9 cellular contexts compared by ENCODE assay signal in genomic region chr11:60924906-60925684, GRCh38. TPM values are rescaled to one million over a fixed set of nuclear protein-coding genes. Genes with fewer than 3 reads are reported as not detected.
A peak's percentile ranks its signal among the peaks of the same experiment; 100 is the strongest.
DNase-seq lines count a peak whose midpoint lies in the region; ATAC-seq, FAIRE-seq and TF ChIP-seq lines count a peak whose summit lies in the region.
"Had no signal": no experiment of that assay in that cellular context is flagged by ENCODE, and none has a peak within 500 bp of the region (broad histone marks: within the 10 kb centered on the region; RNA-seq: fewer than 3 reads in every experiment).

No MANE protein-coding gene starts in this region.

- TF ChIP-seq CTCF in PC-3 (conservative IDR thresholded peaks at IDR 0.05; ENCODE audit: low read depth, low read length), result no peak
- no peak for TF ChIP-seq CTCF in esophagus muscularis mucosa (IDR thresholded peaks at IDR 0.05)
- no peak for TF ChIP-seq CTCF in pancreas (IDR thresholded peaks at IDR 0.05)

- TF ChIP-seq EP300 in esophagus muscularis mucosa (IDR thresholded peaks at IDR 0.05), result no peak

- peak; percentile 4 for ATAC-seq in PC-3
- ATAC-seq in pancreas, result peak in 3 of 4 donors; percentile 3 to 9 (median 4)
- ATAC-seq in HG02852 (IDR thresholded peaks at IDR 0.05; ENCODE audit: unreplicated experiment), result no peak

- H3K36me3 ChIP-seq in PC-3 (ENCODE audit: low read depth, low read length) (peaks cover 13% of the 10 kb centered on the region; the same call in 1 of the 2 replicates), esophagus muscularis mucosa (peaks cover 28 to 36% (median 35%) of the 10 kb centered on the region in 4 donors), pancreas (peaks cover 0 to 24% (median 9%) of the 10 kb centered on the region in 3 donors)

- CTCF ChIA-PET in PC-3 (lab: Charles Lee), result no interaction called here

- peaks cover 26% of the 10 kb centered on the region for H3K4me1 ChIP-seq in PC-3 (ENCODE audit: insufficient read depth, low read length)
- H3K4me1 ChIP-seq in esophagus muscularis mucosa, result peaks cover 20 to 28% (median 23%) of the 10 kb centered on the region in 4 donors
- peaks cover 0 to 4% (median 4%) of the 10 kb centered on the region in 3 donors for H3K4me1 ChIP-seq in pancreas

- H3K79me2 ChIP-seq in PC-3 (ENCODE audit: low read length), result peaks cover 11% of the 10 kb centered on the region

- TF ChIP-seq POLR2A in esophagus muscularis mucosa (IDR thresholded peaks at IDR 0.05; ENCODE audit: low read depth), result no peak

- peak overlapping the region; percentile 85 for H3K4me3 ChIP-seq in PC-3 (ENCODE audit: low read length)
- H3K4me3 ChIP-seq in esophagus muscularis mucosa, result peak overlapping the region; percentile 60 to 74 (median 73)
- peak overlapping the region; percentile 37 to 75 (median 52) for H3K4me3 ChIP-seq in pancreas

- WGBS in esophagus muscularis mucosa, result 7% methylated on average over 30 of the region's 33 CpGs
- 8 to 10% methylated on average over 33 of the region's 33 CpGs for WGBS in pancreas, 2 donors

- DNase-seq in NCI-H748 (lab: John Stamatoyannopoulos, UW; ENCODE audit: unreplicated experiment), result peak; percentile 39
- no peak for DNase-seq in NCI-H748 treated with DMSO at 0.1 percent for 48 hours (lab: John Stamatoyannopoulos, UW)
- DNase-seq in PC-3, result no peak
- no peak for DNase-seq in esophagus muscularis mucosa (ENCODE audit: extremely low spot score)
- peak in 1 of 6 donors; percentile 77 for DNase-seq in pancreas
- DNase-seq in central memory CD4-positive, alpha-beta T cell, result no peak
- no peak for DNase-seq in NCI-H187 treated with DMSO at 0.1 percent for 48 hours (lab: John Stamatoyannopoulos, UW)

- intact Hi-C loops in PC-3 (cut with micrococcal nuclease), result loop anchor here (1.0 kb wide), 1 partner anchor 10 kb away; no protein-coding TSS in a partner anchor
- intact Hi-C loops in esophagus muscularis mucosa (cut with DNase I), result no loop called here
- intact Hi-C loops in pancreas (cut with DNase I), result no loop called here

- H3K4me2 ChIP-seq in PC-3 (ENCODE audit: low read length), result peak overlapping the region; percentile 90

- peak overlapping the region; percentile 86 for H3K9ac ChIP-seq in PC-3 (ENCODE audit: low read length)

- H3K27ac ChIP-seq in PC-3 (ENCODE audit: low read length), result peak overlapping the region; percentile 56
- H3K27ac ChIP-seq in esophagus muscularis mucosa (replicated peaks in 1 of 4), result peak overlapping the region in 1 of 4 donors; percentile 12
- no peak overlapping the region for H3K27ac ChIP-seq in pancreas
- H3K27ac ChIP-seq: adrenal gland had no signal

- H4K20me1 ChIP-seq in PC-3 (ENCODE audit: low read length), result peaks cover 6% of the 10 kb centered on the region; the same call in 1 of the 2 replicates

- H3F3A ChIP-seq in PC-3 (ENCODE audit: low read length, unreplicated experiment), result no peaks in the 10 kb centered on the region

- no peaks in the 10 kb centered on the region for H3K9me2 ChIP-seq in PC-3 (replicated peaks; ENCODE audit: low read length)

- H2AFZ ChIP-seq in PC-3 (ENCODE audit: low read length), result peak overlapping the region; percentile 75

- no peak for FAIRE-seq in pancreas (lab: Jason Lieb, UNC)

- H3K27me3 ChIP-seq in PC-3 (ENCODE audit: low read length), result no peaks in the 10 kb centered on the region
- peaks cover 0 to 39% (median 7%) of the 10 kb centered on the region in 4 donors for H3K27me3 ChIP-seq in esophagus muscularis mucosa
- H3K27me3 ChIP-seq in pancreas, result no peaks in the 10 kb centered on the region
- H3K27me3 ChIP-seq: adrenal gland had no signal

- no TSS peak for BruUV-seq in PC-3 (replicated peaks; lab: Mats Ljungman, UMichigan)

- H3K9me3 ChIP-seq in PC-3 (ENCODE audit: low read length) (no peaks in the 10 kb centered on the region), esophagus muscularis mucosa (no peaks in the 10 kb centered on the region), pancreas (no peaks in the 10 kb centered on the region)
- H3K9me3 ChIP-seq: adrenal gland had no signal

- POLR2A ChIA-PET in PC-3 (lab: Charles Lee; ENCODE audit: unreplicated experiment), result no interaction called here

RNA-seq across cellular contexts. Expression of gene TMEM132A, which starts 0.8 kb away (rescaled TPM):
- total RNA-seq in PC-3 (2014; rRNA removed) (84.2 and 88.1 TPM in 2 replicates), esophagus muscularis mucosa (1 to 10 TPM; 2.9 to 9.3 (median 6.8) TPM), pancreas (10 to 100 TPM in 2 of 6 donors, 1 to 10 TPM in 4; 3.1 to 36.7 (median 3.6) TPM)
- 10 to 100 TPM in 1 of 2 donors, 1 to 10 TPM in 1; 5.9 to 12.1 TPM for polyA plus RNA-seq in pancreas

RNA-seq across cellular contexts. Expression of gene TMEM109, which starts 11.1 kb away (rescaled TPM):
- total RNA-seq in PC-3 (2014; rRNA removed) (165 and 202 TPM in 2 replicates), esophagus muscularis mucosa (100 to 1,000 TPM; 106 to 186 (median 138) TPM), pancreas (10 to 100 TPM; 35.1 to 51.9 (median 40.0) TPM)
- 10 to 100 TPM; 28.2 to 53.0 TPM for polyA plus RNA-seq in pancreas

RNA-seq across cellular contexts. Expression of gene PRPF19, which starts 18.7 kb away (rescaled TPM):
- 165 and 177 TPM in 2 replicates for total RNA-seq in PC-3 (2014; rRNA removed)
- total RNA-seq in esophagus muscularis mucosa, result 10 to 100 TPM; 35.7 to 63.0 (median 57.1) TPM
- 10 to 100 TPM; 33.9 to 50.1 (median 45.5) TPM for total RNA-seq in pancreas
- 10 to 100 TPM; 44.2 to 50.1 TPM for polyA plus RNA-seq in pancreas

RNA-seq across cellular contexts. Expression of gene SLC15A3, which starts 26.9 kb away (rescaled TPM):
- total RNA-seq in PC-3 (2014; rRNA removed) (not detected in 2 replicates), esophagus muscularis mucosa (10 to 100 TPM; 24.1 to 61.0 (median 29.9) TPM), pancreas (10 to 100 TPM in 2 of 6 donors, 1 to 10 TPM in 4; 2.0 to 25.3 (median 4.5) TPM)
- 1 to 10 TPM; 5.8 to 7.7 TPM for polyA plus RNA-seq in pancreas

RNA-seq across cellular contexts. Expression of gene CD6, which starts 46.4 kb away (rescaled TPM):
- total RNA-seq in PC-3 (2014; rRNA removed), result not detected in 2 replicates
- 1 to 10 TPM in 2 of 4 donors, under 1 TPM in 1, not detected in 1; 0.32 to 2.2 (median 1.3) TPM for total RNA-seq in esophagus muscularis mucosa
- total RNA-seq in pancreas, result 1 to 10 TPM in 4 of 6 donors, under 1 TPM in 2; 0.23 to 2.3 (median 1.2) TPM
- under 1 TPM; 0.65 to 0.96 TPM for polyA plus RNA-seq in pancreas
